In genomic region chr16:79645701-79646100, GRCh38 we compare ENCODE assay signal across 20 cellular contexts. TPM values are rescaled to one million over a fixed set of nuclear protein-coding genes. Genes with fewer than 3 reads are reported as not detected.
DNase-seq lines count a peak whose midpoint lies in the region; ATAC-seq, FAIRE-seq and TF ChIP-seq lines count a peak whose summit lies in the region.
"Had no signal": no experiment of that assay in that cellular context is flagged by ENCODE, and none has a peak within 500 bp of the region (broad histone marks: within the 10 kb centered on the region; RNA-seq: fewer than 3 reads in every experiment).

No MANE protein-coding gene starts in this region.

- H3K4me2 ChIP-seq in astrocyte (ENCODE audit: low read length): no peak overlapping the region
- H3K4me2 ChIP-seq: A549, GM23338 had no signal

- H3K9ac ChIP-seq in astrocyte (ENCODE audit: low read length): no peak overlapping the region

- no peak overlapping the region for H3K4me3 Mint-ChIP-seq in astrocyte (ENCODE audit: unreplicated experiment)
- H3K4me3 Mint-ChIP-seq: CD4-positive, alpha-beta T cell; GM23338 had no signal

- H3K36me3 Mint-ChIP-seq in astrocyte (ENCODE audit: low read depth, unreplicated experiment): no peaks in the 10 kb centered on the region

- H3K4me1 Mint-ChIP-seq in astrocyte (ENCODE audit: low read depth, unreplicated experiment): peaks cover 39% of the 10 kb centered on the region
- H3K4me1 Mint-ChIP-seq: GM23338 had no signal

- H3K36me3 ChIP-seq in astrocyte (ENCODE audit: insufficient read depth, low read length) (no peaks in the 10 kb centered on the region), vagina (no peaks in the 10 kb centered on the region), mucosa of descending colon (ENCODE audit: low read depth) (no peaks in the 10 kb centered on the region), right atrium auricular region (no peaks in the 10 kb centered on the region)

- H3K27ac Mint-ChIP-seq in astrocyte (ENCODE audit: unreplicated experiment): no peak overlapping the region
- H3K27ac Mint-ChIP-seq: CD4-positive, alpha-beta T cell; GM23338 had no signal

- H3K4me1 ChIP-seq in astrocyte (ENCODE audit: insufficient read depth, low read length): peaks cover 7% of the 10 kb centered on the region
- peaks cover 14% of the 10 kb centered on the region for H3K4me1 ChIP-seq in vagina
- H3K4me1 ChIP-seq in mucosa of descending colon (ENCODE audit: low read depth): no peaks in the 10 kb centered on the region
- no peaks in the 10 kb centered on the region for H3K4me1 ChIP-seq in right atrium auricular region

- DNase-seq in DMS79 treated with DMSO at 0.1 percent for 48 hours (lab: John Stamatoyannopoulos, UW): peak; percentile 20
- no peak for DNase-seq in DMS79 (lab: John Stamatoyannopoulos, UW)
- DNase-seq in astrocyte (ENCODE audit: low read depth): peak; percentile 12
- peak; percentile 83 for DNase-seq in foreskin melanocyte
- no peak for DNase-seq in vagina (ENCODE audit: extremely low spot score in 2 of 2)
- DNase-seq in mucosa of descending colon: no peak
- DNase-seq in right atrium auricular region (ENCODE audit: low spot score): no peak
- no peak for DNase-seq in nucleus accumbens (lab: John Stamatoyannopoulos, UW)
- DNase-seq: AML-193; CD4-positive, alpha-beta T cell; HCEC 1CT had no signal

- H3K79me2 ChIP-seq in astrocyte (ENCODE audit: insufficient read depth, low read length): no peaks in the 10 kb centered on the region

- peaks cover 2% of the 10 kb centered on the region for H3K9me3 Mint-ChIP-seq in astrocyte (ENCODE audit: unreplicated experiment)
- H3K9me3 Mint-ChIP-seq: CD4-positive, alpha-beta T cell; GM23338 had no signal

- H3K27me3 ChIP-seq in astrocyte (ENCODE audit: insufficient read depth, low read length): no peaks in the 10 kb centered on the region
- no peaks in the 10 kb centered on the region for H3K27me3 ChIP-seq in vagina
- no peaks in the 10 kb centered on the region for H3K27me3 ChIP-seq in right atrium auricular region

- H3K27me3 Mint-ChIP-seq in astrocyte (ENCODE audit: low read depth, unreplicated experiment): no peaks in the 10 kb centered on the region
- H3K27me3 Mint-ChIP-seq: CD4-positive, alpha-beta T cell had no signal

- no peak overlapping the region for H3K27ac ChIP-seq in astrocyte (ENCODE audit: low read depth, low read length)
- peak overlapping the region; percentile 14 for H3K27ac ChIP-seq in vagina
- H3K27ac ChIP-seq in right atrium auricular region: no peak overlapping the region
- H3K27ac ChIP-seq: 22Rv1, A549, C4-2B, HL-60 had no signal

- H3K4me3 ChIP-seq in astrocyte (ENCODE audit: insufficient read depth, low read depth, low read length): no peak overlapping the region
- no peak overlapping the region for H3K4me3 ChIP-seq in vagina
- no peak overlapping the region for H3K4me3 ChIP-seq in mucosa of descending colon
- no peak overlapping the region for H3K4me3 ChIP-seq in right atrium auricular region
- H3K4me3 ChIP-seq: A549, GM23338 had no signal

- no peak for FAIRE-seq in astrocyte (lab: Jason Lieb, UNC)
- FAIRE-seq: A549, G401.6, GM12891, H54 had no signal

- ATAC-seq in mucosa of descending colon: no peak
- ATAC-seq: A549, GM23338 had no signal

- TF ChIP-seq CTCF in astrocyte (IDR thresholded peaks at IDR 0.05; ENCODE audit: insufficient read depth, low read depth, low read length) (no peak), vagina (IDR thresholded peaks at IDR 0.05) (no peak), mucosa of descending colon (IDR thresholded peaks at IDR 0.05) (no peak), right atrium auricular region (IDR thresholded peaks at IDR 0.05) (no peak)

- H3K9me3 ChIP-seq in astrocyte (ENCODE audit: insufficient read depth, low read depth, low read length) (no peaks in the 10 kb centered on the region), vagina (no peaks in the 10 kb centered on the region), mucosa of descending colon (no peaks in the 10 kb centered on the region), right atrium auricular region (no peaks in the 10 kb centered on the region)
- H3K9me3 ChIP-seq: A549 had no signal

- TF ChIP-seq POLR2A in vagina (IDR thresholded peaks at IDR 0.05): no peak

- H4K20me1 ChIP-seq in astrocyte (ENCODE audit: insufficient read depth, low read length): no peaks in the 10 kb centered on the region

- intact Hi-C loops in vagina (cut with DNase I): no loop called here
- intact Hi-C loops in mucosa of descending colon (cut with DNase I, micrococcal nuclease): no loop called here

- H2AFZ ChIP-seq in astrocyte (ENCODE audit: low read depth, low read length): no peak overlapping the region
- H2AFZ ChIP-seq: GM23338 had no signal

RNA-seq across cellular contexts. Expression of gene MAF, which starts 45.2 kb away (rescaled TPM):
- total RNA-seq in astrocyte (19.3 and 21.8 TPM in 2 replicates), vagina (52.5 TPM), mucosa of descending colon (10 to 100 TPM; 17.7 to 48.1 (median 25.1) TPM), right atrium auricular region (10 to 100 TPM in 1 of 2 donors, 1 to 10 TPM in 1; 5.4 to 16.7 TPM)
- total RNA-seq: HT1080 had no signal

Comparison
In these comparisons a context has a peak if more than half of its experiments do, and no peak if none do; other contexts are left out.
1. DNase-seq: peak in DMS79 treated with DMSO at 0.1 percent for 48 hours (single experiment), astrocyte (single experiment) and foreskin melanocyte (single experiment); none in DMS79 (single experiment), vagina (0 of 2), mucosa of descending colon (0 of 3), right atrium auricular region (single experiment) and nucleus accumbens (0 of 56).